8 cellular contexts compared by ENCODE assay signal in genomic region chr2:191677091-191677645, GRCh38. TPM values are rescaled to one million over a fixed set of nuclear protein-coding genes. Genes with fewer than 3 reads are reported as not detected.
DNase-seq lines count a peak whose midpoint lies in the region; TF ChIP-seq lines count a peak whose summit lies in the region.

No MANE protein-coding gene starts in this region.

- peak overlapping the region; percentile 99 for H3K27ac Mint-ChIP-seq in HFFc6
- H3K27ac Mint-ChIP-seq in activated CD4-positive, alpha-beta memory T cell treated with anti-CD3 and anti-CD28 coated beads for 36 hours, result peak overlapping the region; percentile 99
- peak overlapping the region; percentile 96 for H3K27ac Mint-ChIP-seq in neural crest cell (ENCODE audit: unreplicated experiment)

- CTCF ChIA-PET in activated CD4-positive, alpha-beta memory T cell treated with anti-CD3 and anti-CD28 coated beads for 36 hours (lab: Charles Lee), result interaction anchor here (0.9 to 2.7 kb wide), 11 partner anchors 11 to 513 kb away, joined by 3 to 13 read pairs (median 3); no protein-coding TSS in a partner anchor

- H3K27ac ChIP-seq in vagina, result peak overlapping the region; percentile 95

- H3K4me3 Mint-ChIP-seq in HFFc6 (peak overlapping the region; percentile 99), neural crest cell (peak overlapping the region; percentile 92)
- peak overlapping the region; percentile 96 for H3K4me3 Mint-ChIP-seq in activated CD4-positive, alpha-beta memory T cell treated with anti-CD3 and anti-CD28 coated beads for 36 hours

- peaks cover 27% of the 10 kb centered on the region for H3K4me1 ChIP-seq in vagina

- H3K9me3 Mint-ChIP-seq in HFFc6 (peaks cover 25% of the 10 kb centered on the region), neural crest cell (no peaks in the 10 kb centered on the region)
- no peaks in the 10 kb centered on the region for H3K9me3 Mint-ChIP-seq in activated CD4-positive, alpha-beta memory T cell treated with anti-CD3 and anti-CD28 coated beads for 36 hours

- TF ChIP-seq POLR2A in NB4 (IDR thresholded peaks at IDR 0.05; ENCODE audit: extremely low read depth, insufficient read length) (no peak), vagina (IDR thresholded peaks at IDR 0.05) (no peak)

- no peaks in the 10 kb centered on the region for H3K36me3 ChIP-seq in vagina

- H3K4me3 ChIP-seq in NB4 (ENCODE audit: low read depth, low read length) (peak overlapping the region; percentile 83), fibroblast of pulmonary artery (replicated peaks; ENCODE audit: low read depth, low read length) (peak overlapping the region; percentile 66), vagina (peak overlapping the region; percentile 51 to 71)

- DNase-seq in DMS 273 (lab: John Stamatoyannopoulos, UW; ENCODE audit: unreplicated experiment) (peak; percentile 66), DMS 273 treated with DMSO at 0.1 percent for 48 hours (lab: John Stamatoyannopoulos, UW) (no peak), HFFc6 (peak; percentile 74), NB4 (ENCODE audit: low read depth) (peak; percentile 81), fibroblast of pulmonary artery (ENCODE audit: low read depth) (peak; percentile 93), neural crest cell (ENCODE audit: low read depth, low spot score) (no peak), vagina (ENCODE audit: extremely low spot score in 2 of 2) (no peak)
- peak; percentile 76 for DNase-seq in activated CD4-positive, alpha-beta memory T cell treated with anti-CD3 and anti-CD28 coated beads for 36 hours

- no peak for TF ChIP-seq CTCF in HFFc6 (IDR thresholded peaks at IDR 0.05)
- no peak for TF ChIP-seq CTCF in NB4 (IDR thresholded peaks at IDR 0.05; ENCODE audit: low read depth, low read length)
- no peak for TF ChIP-seq CTCF in fibroblast of pulmonary artery (IDR thresholded peaks at IDR 0.05; ENCODE audit: low read length, missing control alignments)
- no peak for TF ChIP-seq CTCF in neural crest cell (conservative IDR thresholded peaks at IDR 0.05)
- TF ChIP-seq CTCF in vagina (IDR thresholded peaks at IDR 0.05), result no peak

- H3K9me3 ChIP-seq in vagina, result no peaks in the 10 kb centered on the region

- peaks cover 6% of the 10 kb centered on the region for H3K27me3 Mint-ChIP-seq in HFFc6 (ENCODE audit: insufficient read depth)
- peaks cover 2% of the 10 kb centered on the region for H3K27me3 Mint-ChIP-seq in activated CD4-positive, alpha-beta memory T cell treated with anti-CD3 and anti-CD28 coated beads for 36 hours
- H3K27me3 Mint-ChIP-seq in neural crest cell (ENCODE audit: low read depth), result peaks cover 7% of the 10 kb centered on the region

- H3K36me3 Mint-ChIP-seq in HFFc6 (ENCODE audit: low read depth), result peaks cover 41% of the 10 kb centered on the region
- H3K36me3 Mint-ChIP-seq in activated CD4-positive, alpha-beta memory T cell treated with anti-CD3 and anti-CD28 coated beads for 36 hours, result peaks cover 30% of the 10 kb centered on the region
- H3K36me3 Mint-ChIP-seq in neural crest cell (ENCODE audit: low read depth), result no peaks in the 10 kb centered on the region

- intact Hi-C loops in activated CD4-positive, alpha-beta memory T cell treated with anti-CD3 and anti-CD28 coated beads for 36 hours (cut with micrococcal nuclease), result loop anchor here (1.0 to 5.0 kb wide), 7 partner anchors 40 to 1895 kb away; partner anchors contain the start of genes MFSD6, ORMDL1 and PMS1
- intact Hi-C loops in vagina (cut with DNase I), result no loop called here

- H3K4me1 Mint-ChIP-seq in HFFc6 (ENCODE audit: low read depth) (peaks cover 46% of the 10 kb centered on the region), neural crest cell (peaks cover 28% of the 10 kb centered on the region)
- peaks cover 40% of the 10 kb centered on the region for H3K4me1 Mint-ChIP-seq in activated CD4-positive, alpha-beta memory T cell treated with anti-CD3 and anti-CD28 coated beads for 36 hours (ENCODE audit: low read depth)

- no peaks in the 10 kb centered on the region for H3K27me3 ChIP-seq in vagina

- POLR2A ChIA-PET in activated CD4-positive, alpha-beta memory T cell treated with anti-CD3 and anti-CD28 coated beads for 36 hours (lab: Charles Lee), result interaction anchor here (0.6 to 4.2 kb wide), 26 partner anchors 9 to 661 kb away, joined by 3 to 62 read pairs (median 4); no protein-coding TSS in a partner anchor

RNA-seq across cellular contexts. Expression of gene NABP1, which starts 0.8 kb away (rescaled TPM):
- total RNA-seq in HFFc6 (2021; fragmentation: NEBNext Ultra II Directional; extraction: Animal tissue kit (Norgen Biotek cat#: 25700)), result 100 to 1,000 TPM in 5 of 6 experiments, 10 to 100 TPM in 1; 95.9 to 121 (median 109) TPM
- total RNA-seq in activated CD4-positive, alpha-beta memory T cell treated with anti-CD3 and anti-CD28 coated beads for 36 hours, result 10 to 100 TPM; 65.1 to 65.4 TPM
- 8.9 and 10.1 TPM in 2 replicates for total RNA-seq in neural crest cell
- total RNA-seq in vagina, result 35.1 TPM

Comparison
In these comparisons a context has a peak if more than half of its experiments do, and no peak if none do; other contexts are left out.
1. DNase-seq: peak in DMS 273 (single experiment), HFFc6 (single experiment), NB4 (single experiment), activated CD4-positive, alpha-beta memory T cell treated with anti-CD3 and anti-CD28 coated beads for 36 hours (single experiment) and fibroblast of pulmonary artery (single experiment); none in DMS 273 treated with DMSO at 0.1 percent for 48 hours (single experiment), neural crest cell (single experiment) and vagina (0 of 2).
2. Peak in every context shown above with its lines, with median percentiles within 50 percentile points of each other: H3K27ac Mint-ChIP-seq, H3K4me3 Mint-ChIP-seq and H3K4me3 ChIP-seq.